8 cellular contexts compared by ENCODE assay signal in genomic region chr1:169484107-169484506, GRCh38. TPM values are rescaled to one million over a fixed set of nuclear protein-coding genes. Genes with fewer than 3 reads are reported as not detected.
DNase-seq lines count a peak whose midpoint lies in the region; ATAC-seq, FAIRE-seq and TF ChIP-seq lines count a peak whose summit lies in the region.

No MANE protein-coding gene starts in this region.

- H2AFZ ChIP-seq in MM.1S (ENCODE audit: low read length): no peak overlapping the region

- H3K27me3 ChIP-seq in BLaER1 (no peaks in the 10 kb centered on the region), MM.1S (replicated peaks; ENCODE audit: insufficient read depth, low read length) (no peaks in the 10 kb centered on the region), muscle layer of colon (ENCODE audit: control insufficient read depth in 1 of 2, insufficient read depth in 2 of 2, low read length in 2 of 2) (no peaks in the 10 kb centered on the region)

- H3K4me1 Mint-ChIP-seq in brain: peaks cover 82% of the 10 kb centered on the region

- FAIRE-seq in GM12892 (lab: Jason Lieb, UNC): no peak

- peak overlapping the region in 4 of 5 experiments; percentile 56 to 99 (median 96) for H3K27ac Mint-ChIP-seq in brain

- no peak for TF ChIP-seq POLR2A in GM12892 (IDR thresholded peaks at IDR 0.05; ENCODE audit: low read depth, low read length)

- H3K27me3 Mint-ChIP-seq in brain: peaks cover 9% of the 10 kb centered on the region

- no peaks in the 10 kb centered on the region for H3K9me2 ChIP-seq in MM.1S (replicated peaks; ENCODE audit: insufficient read depth, low read length)

- peak overlapping the region; percentile 88 to 97 (median 93) for H3K4me3 Mint-ChIP-seq in brain

- no peaks in the 10 kb centered on the region for H3K36me3 Mint-ChIP-seq in brain

- H3K9me3 ChIP-seq in BLaER1 (no peaks in the 10 kb centered on the region), MM.1S (replicated peaks; ENCODE audit: insufficient read depth, low read length) (no peaks in the 10 kb centered on the region), muscle layer of colon (ENCODE audit: low read length) (no peaks in the 10 kb centered on the region)

- H3K36me3 ChIP-seq in BLaER1: no peaks in the 10 kb centered on the region
- H3K36me3 ChIP-seq in MM.1S (replicated peaks; ENCODE audit: insufficient read depth, low read length): no peaks in the 10 kb centered on the region
- no peaks in the 10 kb centered on the region for H3K36me3 ChIP-seq in muscle layer of colon (ENCODE audit: insufficient read depth, low read length)

- H3K4me2 ChIP-seq in BLaER1 (peak overlapping the region; percentile 91), MM.1S (ENCODE audit: low read depth, low read length) (peak overlapping the region; percentile 75; the same call in 1 of the 2 replicates)

- H3K79me2 ChIP-seq in MM.1S (ENCODE audit: low read length): peaks cover 37% of the 10 kb centered on the region

- no peaks in the 10 kb centered on the region for H3K9me3 Mint-ChIP-seq in brain

- H3K4me3 ChIP-seq in BLaER1 (peak overlapping the region; percentile 83; the same call in 1 of the 2 replicates), MM.1S (ENCODE audit: low read length) (no peak overlapping the region), muscle layer of colon (ENCODE audit: low read depth in 1 of 2, low read length in 2 of 2) (peak overlapping the region; percentile 29 to 83)

- DNase-seq in MM.1S (no peak), cortex of kidney (lab: John Stamatoyannopoulos, UW) (no peak), GM12892 (ENCODE audit: insufficient read length) (no peak)

- no peak for TF ChIP-seq CTCF in MM.1S (IDR thresholded peaks at IDR 0.05; ENCODE audit: low read length)
- no peak for TF ChIP-seq CTCF in brain (conservative IDR thresholded peaks at IDR 0.05)

- peaks cover 12% of the 10 kb centered on the region; the same call in 1 of the 2 replicates for H4K20me1 ChIP-seq in BLaER1
- H4K20me1 ChIP-seq in MM.1S (ENCODE audit: insufficient read depth, low read length): no peaks in the 10 kb centered on the region

- ATAC-seq in HG03378 (IDR thresholded peaks at IDR 0.05; ENCODE audit: unreplicated experiment) (no peak), GM18519 (IDR thresholded peaks at IDR 0.05; ENCODE audit: low FRiP score, unreplicated experiment) (no peak)

- H3K27ac ChIP-seq in BLaER1: no peak overlapping the region
- no peak overlapping the region for H3K27ac ChIP-seq in MM.1S (ENCODE audit: low read length)
- H3K27ac ChIP-seq in muscle layer of colon (ENCODE audit: low read depth, low read length): no peak overlapping the region

- peaks cover 30% of the 10 kb centered on the region for H3K4me1 ChIP-seq in BLaER1
- H3K4me1 ChIP-seq in MM.1S (ENCODE audit: low read length): peaks cover 8% of the 10 kb centered on the region
- peaks cover 37% of the 10 kb centered on the region for H3K4me1 ChIP-seq in muscle layer of colon (ENCODE audit: insufficient read depth, low read length)

- H3F3A ChIP-seq in MM.1S (ENCODE audit: insufficient read depth, low read length): no peaks in the 10 kb centered on the region

- H3K9ac ChIP-seq in BLaER1: no peak overlapping the region
- H3K9ac ChIP-seq in MM.1S (ENCODE audit: low read length): no peak overlapping the region
- peak overlapping the region; percentile 8 for H3K9ac ChIP-seq in muscle layer of colon (ENCODE audit: low read length)

RNA-seq across cellular contexts. Expression of gene SLC19A2, which starts 1.6 kb away (rescaled TPM):
- polyA plus RNA-seq in brain (ENCODE audit: insufficient read depth, low read depth, low replicate concordance): 2.0 TPM
- 3.0 TPM for polyA plus RNA-seq in GM12892 (2012; ENCODE audit: missing spikeins)

RNA-seq across cellular contexts. Expression of gene CCDC181, which starts 56.8 kb away (rescaled TPM):
- polyA plus RNA-seq in brain (ENCODE audit: insufficient read depth, low read depth, low replicate concordance): 3.0 TPM
- not detected for polyA plus RNA-seq in GM12892 (2012; ENCODE audit: missing spikeins)
